Comparison of ENCODE assay signal across 9 cellular contexts in genomic region chr10:99938563-99938962, GRCh38.
DNase-seq lines count a peak whose midpoint lies in the region; ATAC-seq and TF ChIP-seq lines count a peak whose summit lies in the region.
"Had no signal": no experiment of that assay in that cellular context is flagged by ENCODE, and none has a peak within 500 bp of the region (broad histone marks: within the 10 kb centered on the region; RNA-seq: fewer than 3 reads in every experiment).

No MANE protein-coding gene starts in this region.

- H3K4me3 ChIP-seq in lower leg skin (ENCODE audit: low read depth, poor library complexity, severe bottlenecking) (no peak overlapping the region), right atrium auricular region (no peak overlapping the region)

- H3K27ac ChIP-seq in right atrium auricular region = no peak overlapping the region

- H3K4me3 Mint-ChIP-seq in activated T-helper 17 cell treated with anti-CD3 and anti-CD28 coated beads, Interleukin-2, amount 50 U/mL, for 72 hours = no peak overlapping the region
- H3K4me3 Mint-ChIP-seq: activated CD4-positive, alpha-beta T cell treated with anti-CD3 and anti-CD28 coated beads, Interleukin-2, amount 10 ng/mL, durations not matched to agents 24 days and 14 days had no signal

- no peak for TF ChIP-seq POLR2A in lower leg skin (IDR thresholded peaks at IDR 0.05)

- H3K4me1 ChIP-seq in right atrium auricular region = peaks cover 0 to 7% of the 10 kb centered on the region in 2 donors

- H3K9me3 Mint-ChIP-seq in activated T-helper 17 cell treated with anti-CD3 and anti-CD28 coated beads, Interleukin-2, amount 50 U/mL, for 72 hours = no peaks in the 10 kb centered on the region
- H3K9me3 Mint-ChIP-seq: activated CD4-positive, alpha-beta T cell treated with anti-CD3 and anti-CD28 coated beads, Interleukin-2, amount 10 ng/mL, durations not matched to agents 24 days and 14 days had no signal

- ATAC-seq in GM19397 (IDR thresholded peaks at IDR 0.05; ENCODE audit: unreplicated experiment) = peak; percentile 69
- peak; percentile 72 for ATAC-seq in HG03045 (IDR thresholded peaks at IDR 0.05; ENCODE audit: unreplicated experiment)
- ATAC-seq in activated T-helper 17 cell treated with anti-CD3 and anti-CD28 coated beads, Interleukin-2, amount 50 U/mL, for 72 hours (replicated peaks) = peak; percentile 57

- H3K27ac Mint-ChIP-seq in activated T-helper 17 cell treated with anti-CD3 and anti-CD28 coated beads, Interleukin-2, amount 50 U/mL, for 72 hours = no peak overlapping the region
- H3K27ac Mint-ChIP-seq: activated CD4-positive, alpha-beta T cell treated with anti-CD3 and anti-CD28 coated beads, Interleukin-2, amount 10 ng/mL, durations not matched to agents 24 days and 14 days had no signal

- WGBS in lower leg skin, 2 donors = 68 to 69% methylated on average over 3 of the region's 3 CpGs

- no peak for TF ChIP-seq CTCF in GM13976 (IDR thresholded peaks at IDR 0.05; ENCODE audit: borderline replicate concordance, control extremely low read depth, extremely low read depth, insufficient read depth, missing control alignments)
- no peak for TF ChIP-seq CTCF in lower leg skin (IDR thresholded peaks at IDR 0.05)
- TF ChIP-seq CTCF in right atrium auricular region (IDR thresholded peaks at IDR 0.05) = no peak

- intact Hi-C loops in lower leg skin (cut with DNase I; ENCODE audit: low total_unique reads) = no loop called here

- no peaks in the 10 kb centered on the region for H3K27me3 ChIP-seq in right atrium auricular region

- DNase-seq in GM13976 (ENCODE audit: low spot score) = peak; percentile 76
- DNase-seq in lower leg skin (ENCODE audit: low spot score in 2 of 2) = no peak
- DNase-seq in CD1c-positive myeloid dendritic cell (ENCODE audit: extremely low spot score) = no peak
- DNase-seq in right atrium auricular region (ENCODE audit: low spot score) = no peak
- DNase-seq in amygdala (lab: John Stamatoyannopoulos, UW) = no peak
- DNase-seq: activated CD4-positive, alpha-beta T cell treated with anti-CD3 and anti-CD28 coated beads, Interleukin-2, amount 10 ng/mL, durations not matched to agents 24 days and 14 days had no signal

- no peaks in the 10 kb centered on the region for H3K27me3 Mint-ChIP-seq in activated T-helper 17 cell treated with anti-CD3 and anti-CD28 coated beads, Interleukin-2, amount 50 U/mL, for 72 hours

- H3K36me3 Mint-ChIP-seq in activated T-helper 17 cell treated with anti-CD3 and anti-CD28 coated beads, Interleukin-2, amount 50 U/mL, for 72 hours (ENCODE audit: low read depth) = no peaks in the 10 kb centered on the region

- no peaks in the 10 kb centered on the region for H3K36me3 ChIP-seq in right atrium auricular region

- no peaks in the 10 kb centered on the region for H3K4me1 Mint-ChIP-seq in activated T-helper 17 cell treated with anti-CD3 and anti-CD28 coated beads, Interleukin-2, amount 50 U/mL, for 72 hours

- in situ Hi-C loops in GM13976 (cut with MboI; ENCODE audit: low sequenced_read_pairs, unreplicated experiment) = no loop called here

- no peaks in the 10 kb centered on the region for H3K9me3 ChIP-seq in right atrium auricular region
